Comparison of ENCODE assay signal across 1 cellular context in genomic region chr9:133349965-133350624, GRCh38.
TF ChIP-seq lines count a peak whose summit lies in the region.

No MANE protein-coding gene starts in this region.

TF ChIP-seq in endothelial cell of umbilical vein, 7 proteins besides CTCF, POLR2A, EP300 and RAD21 (continued from another document):
- no peak for TF ChIP-seq MAX (IDR thresholded peaks at IDR 0.05; ENCODE audit: insufficient read depth, insufficient read length)
- no peak for TF ChIP-seq JUN (IDR thresholded peaks at IDR 0.05; ENCODE audit: borderline replicate concordance, insufficient read depth, insufficient read length, low read depth)
- TF ChIP-seq POLR2AphosphoS5 (IDR thresholded peaks at IDR 0.05; ENCODE audit: insufficient read depth, low read depth, low read length), result no peak
- TF ChIP-seq GATA2 (IDR thresholded peaks at IDR 0.05; ENCODE audit: insufficient read depth, insufficient read length, low read depth, low read length), result no peak
